2 cellular contexts compared by ENCODE assay signal in genomic region chr6:31977816-31978431, GRCh38.
TF ChIP-seq lines count a peak whose summit lies in the region.

No MANE protein-coding gene starts in this region.

TF ChIP-seq in HEK293, 187 proteins besides CTCF, POLR2A, EP300 and RAD21:
- TF ChIP-seq ZNF121 (tag by site-specific recombination; IDR thresholded peaks at IDR 0.05): peak; percentile 97
- TF ChIP-seq ZNF549 (tag by site-specific recombination; IDR thresholded peaks at IDR 0.05): no peak

TF ChIP-seq in HepG2, 621 proteins besides CTCF, POLR2A, EP300 and RAD21:
- peak; percentile 84 for TF ChIP-seq ZNF121 (CRISPR knock-in tag; IDR thresholded peaks at IDR 0.05)
- no peak for TF ChIP-seq SAFB2 (CRISPR knock-in tag; IDR thresholded peaks at IDR 0.05; ENCODE audit: borderline replicate concordance, low read depth)
- no peak for TF ChIP-seq ETV6 (CRISPR knock-in tag; conservative IDR thresholded peaks at IDR 0.05)
- no peak for TF ChIP-seq ZBTB38 (CRISPR knock-in tag; IDR thresholded peaks at IDR 0.05)
